8 cellular contexts compared by ENCODE assay signal in the genomic region with DNA sequence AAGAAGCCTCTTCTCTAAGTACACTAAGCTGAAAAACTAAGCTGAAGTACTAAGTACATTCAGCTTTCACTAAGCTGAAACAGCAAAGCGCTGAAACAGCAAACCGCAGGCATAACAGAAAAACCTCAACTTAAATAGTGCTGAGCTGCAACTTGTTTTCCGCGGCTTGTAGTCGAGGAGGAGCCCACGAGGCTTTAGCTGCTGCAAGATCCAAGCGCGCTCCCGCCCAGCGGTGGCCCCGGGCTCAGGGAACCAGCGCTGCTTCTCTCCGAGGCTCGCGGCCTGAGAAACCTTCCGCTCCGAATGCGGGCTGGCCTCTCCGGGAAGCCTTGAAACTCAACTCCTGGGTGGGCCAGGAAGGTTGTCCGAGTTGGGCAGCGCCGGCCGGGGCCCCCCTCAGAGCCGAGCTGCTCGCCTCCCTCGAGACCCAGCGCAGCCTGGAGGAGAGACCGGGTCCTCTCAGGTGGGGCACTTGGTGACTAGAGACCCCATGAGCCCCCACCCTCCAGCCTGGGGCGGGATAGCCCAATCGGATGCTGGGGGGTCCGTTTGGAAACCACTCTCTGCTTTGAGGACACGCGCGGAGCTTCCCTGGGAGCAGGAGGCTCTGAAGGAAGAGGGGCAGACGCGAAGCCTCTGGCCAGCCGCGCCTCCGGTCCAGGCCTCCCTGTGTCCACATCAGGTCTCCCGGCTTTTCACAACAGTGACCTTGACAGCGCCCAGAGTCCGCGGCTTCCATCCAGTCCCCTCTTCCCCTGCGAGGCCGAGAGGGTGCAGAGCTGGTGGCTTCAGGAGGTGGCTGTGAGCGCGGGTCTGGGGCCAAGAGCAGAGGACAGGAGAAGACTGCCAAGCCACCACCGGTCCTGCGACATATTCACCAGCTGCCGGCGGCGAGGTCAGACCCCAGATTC. TPM values are rescaled to one million over a fixed set of nuclear protein-coding genes. Genes with fewer than 3 reads are reported as not detected.
DNase-seq lines count a peak whose midpoint lies in the region; ATAC-seq lines count a peak whose summit lies in the region.

No MANE protein-coding gene starts in this region.

- no peaks in the 10 kb centered on the region for H3K36me3 Mint-ChIP-seq in activated naive CD8-positive, alpha-beta T cell treated with anti-CD3 and anti-CD28 coated beads, Interleukin-2, amount 50 U/mL, for 24 hours (ENCODE audit: low read depth)

- peak overlapping the region; percentile 42 for H3K4me3 Mint-ChIP-seq in activated naive CD8-positive, alpha-beta T cell treated with anti-CD3 and anti-CD28 coated beads, Interleukin-2, amount 50 U/mL, for 24 hours

- H3K27ac Mint-ChIP-seq in activated naive CD8-positive, alpha-beta T cell treated with anti-CD3 and anti-CD28 coated beads, Interleukin-2, amount 50 U/mL, for 24 hours, result no peak overlapping the region

- peak; percentile 65 for ATAC-seq in activated naive CD8-positive, alpha-beta T cell treated with anti-CD3 and anti-CD28 coated beads, Interleukin-2, amount 50 U/mL, for 24 hours
- ATAC-seq in HG02759 (IDR thresholded peaks at IDR 0.05; ENCODE audit: unreplicated experiment), result no peak

- peaks cover 32% of the 10 kb centered on the region for H3K4me1 Mint-ChIP-seq in activated naive CD8-positive, alpha-beta T cell treated with anti-CD3 and anti-CD28 coated beads, Interleukin-2, amount 50 U/mL, for 24 hours

- DNase-seq in GM19238 (ENCODE audit: insufficient read length, low spot score) (peak; percentile 44), RPMI7951 (ENCODE audit: low read depth) (peak; percentile 72), iris pigment epithelial cell (ENCODE audit: low read depth) (peak; percentile 86), NCI-H128 (lab: John Stamatoyannopoulos, UW; ENCODE audit: unreplicated experiment) (no peak), NCI-H1694 (lab: John Stamatoyannopoulos, UW) (no peak)
- DNase-seq in activated naive CD8-positive, alpha-beta T cell treated with anti-CD3 and anti-CD28 coated beads, Interleukin-2, amount 50 U/mL, for 24 hours, result peak; percentile 43
- peak; percentile 26 to 37 for DNase-seq in stimulated activated CD8-positive, alpha-beta memory T cell treated with anti-CD3 and anti-CD28 coated beads, Interleukin-15, amount 100 ng/mL, for 4 hours (ENCODE audit: low read depth in 2 of 2)

- no peaks in the 10 kb centered on the region for H3K9me3 Mint-ChIP-seq in activated naive CD8-positive, alpha-beta T cell treated with anti-CD3 and anti-CD28 coated beads, Interleukin-2, amount 50 U/mL, for 24 hours

- H3K27me3 Mint-ChIP-seq in activated naive CD8-positive, alpha-beta T cell treated with anti-CD3 and anti-CD28 coated beads, Interleukin-2, amount 50 U/mL, for 24 hours, result peaks cover 93% of the 10 kb centered on the region

RNA-seq across cellular contexts. Expression of a gene that starts 38.1 kb away (rescaled TPM):
- 142 and 156 TPM in 2 replicates for total RNA-seq in RPMI7951 (2014; rRNA removed; shearing (Covaris generic))

Comparison
In these comparisons a context has a peak if more than half of its experiments do, and no peak if none do; other contexts are left out.
1. DNase-seq: peak in GM19238 (single experiment), RPMI7951 (single experiment), activated naive CD8-positive, alpha-beta T cell treated with anti-CD3 and anti-CD28 coated beads, Interleukin-2, amount 50 U/mL, for 24 hours (single experiment), iris pigment epithelial cell (single experiment) and stimulated activated CD8-positive, alpha-beta memory T cell treated with anti-CD3 and anti-CD28 coated beads, Interleukin-15, amount 100 ng/mL, for 4 hours (2 of 2); none in NCI-H128 (single experiment) and NCI-H1694 (single experiment).